1 cellular context compared by ENCODE assay signal in the genomic region with DNA sequence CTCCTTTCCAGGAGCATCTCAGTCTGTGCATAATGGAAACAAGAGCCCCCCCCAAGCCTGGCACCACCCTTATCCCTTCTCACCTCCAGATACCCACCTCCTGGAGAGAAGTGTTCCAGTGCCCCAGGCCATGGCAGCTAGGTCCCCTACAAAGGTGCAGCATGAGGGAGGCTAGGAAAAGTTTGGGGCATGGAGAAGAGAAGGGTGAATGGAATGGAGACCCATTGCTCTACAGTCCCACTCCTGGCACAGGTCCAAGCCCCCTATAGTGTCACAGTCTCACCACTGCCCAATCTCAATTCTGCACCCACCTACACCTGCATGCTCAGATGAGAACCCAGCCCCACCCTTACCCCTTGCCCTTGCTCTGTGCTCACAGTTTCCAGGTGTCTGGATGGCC.
TF ChIP-seq lines count a peak whose summit lies in the region.

No MANE protein-coding gene starts in this region.

TF ChIP-seq in IMR-90, 13 proteins besides CTCF, POLR2A, EP300 and RAD21:
- TF ChIP-seq RFX5 (IDR thresholded peaks at IDR 0.05; ENCODE audit: low read depth, low read length) = no peak
- TF ChIP-seq CEBPB (IDR thresholded peaks at IDR 0.05; ENCODE audit: low read depth, low read length) = no peak
- TF ChIP-seq RCOR1 (IDR thresholded peaks at IDR 0.05; ENCODE audit: insufficient replicate concordance, low read length) = no peak
- TF ChIP-seq, protein P1, sequence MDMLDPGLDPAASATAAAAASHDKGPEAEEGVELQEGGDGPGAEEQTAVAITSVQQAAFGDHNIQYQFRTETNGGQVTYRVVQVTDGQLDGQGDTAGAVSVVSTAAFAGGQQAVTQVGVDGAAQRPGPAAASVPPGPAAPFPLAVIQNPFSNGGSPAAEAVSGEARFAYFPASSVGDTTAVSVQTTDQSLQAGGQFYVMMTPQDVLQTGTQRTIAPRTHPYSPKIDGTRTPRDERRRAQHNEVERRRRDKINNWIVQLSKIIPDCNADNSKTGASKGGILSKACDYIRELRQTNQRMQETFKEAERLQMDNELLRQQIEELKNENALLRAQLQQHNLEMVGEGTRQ (IDR thresholded peaks at IDR 0.05; ENCODE audit: low read depth, low read length) = no peak
- no peak for TF ChIP-seq MAFK (IDR thresholded peaks at IDR 0.05; ENCODE audit: low read depth, low read length)
- TF ChIP-seq CHD1 (IDR thresholded peaks at IDR 0.05; ENCODE audit: low read depth, low read length) = no peak
- TF ChIP-seq BHLHE40 (IDR thresholded peaks at IDR 0.05; ENCODE audit: low read depth, low read length) = no peak
- no peak for TF ChIP-seq MXI1 (IDR thresholded peaks at IDR 0.05; ENCODE audit: borderline replicate concordance, low read depth, low read length)
- TF ChIP-seq, protein P2, sequence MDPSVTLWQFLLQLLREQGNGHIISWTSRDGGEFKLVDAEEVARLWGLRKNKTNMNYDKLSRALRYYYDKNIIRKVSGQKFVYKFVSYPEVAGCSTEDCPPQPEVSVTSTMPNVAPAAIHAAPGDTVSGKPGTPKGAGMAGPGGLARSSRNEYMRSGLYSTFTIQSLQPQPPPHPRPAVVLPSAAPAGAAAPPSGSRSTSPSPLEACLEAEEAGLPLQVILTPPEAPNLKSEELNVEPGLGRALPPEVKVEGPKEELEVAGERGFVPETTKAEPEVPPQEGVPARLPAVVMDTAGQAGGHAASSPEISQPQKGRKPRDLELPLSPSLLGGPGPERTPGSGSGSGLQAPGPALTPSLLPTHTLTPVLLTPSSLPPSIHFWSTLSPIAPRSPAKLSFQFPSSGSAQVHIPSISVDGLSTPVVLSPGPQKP (IDR thresholded peaks at IDR 0.05; ENCODE audit: borderline replicate concordance, low read depth, low read length) = no peak
- TF ChIP-seq FOS (IDR thresholded peaks at IDR 0.05; ENCODE audit: low read depth, low read length) = no peak
- TF ChIP-seq NFE2L2 (IDR thresholded peaks at IDR 0.05; ENCODE audit: low read depth, low read length) = no peak
- no peak for TF ChIP-seq MAZ (IDR thresholded peaks at IDR 0.05; ENCODE audit: borderline replicate concordance, low read depth, low read length)
- no peak for TF ChIP-seq SMC3 (IDR thresholded peaks at IDR 0.05; ENCODE audit: low read depth, low read length)
